Comparison of ENCODE assay signal across 1 cellular context in genomic region chr1:84603941-84604830, GRCh38.
A peak's percentile ranks its signal among the peaks of the same experiment; 100 is the strongest.
TF ChIP-seq lines count a peak whose summit lies in the region.

No MANE protein-coding gene starts in this region.

TF ChIP-seq in HepG2, 621 proteins besides CTCF, POLR2A, EP300 and RAD21 (continued from another document and continues in another):
- TF ChIP-seq SKIL (CRISPR knock-in tag; IDR thresholded peaks at IDR 0.05; ENCODE audit: borderline replicate concordance) (no peak), TBX2 (CRISPR knock-in tag; IDR thresholded peaks at IDR 0.05; ENCODE audit: borderline replicate concordance) (no peak), FOXA1 (IDR thresholded peaks at IDR 0.05) (no peak), FOXA1 (CRISPR knock-in tag; IDR thresholded peaks at IDR 0.05) (no peak), EHMT2 (IDR thresholded peaks at IDR 0.05; ENCODE audit: borderline replicate concordance, low read depth, low read length) (no peak), ZNF891 (CRISPR knock-in tag; IDR thresholded peaks at IDR 0.05) (no peak), MTF2 (CRISPR knock-in tag; IDR thresholded peaks at IDR 0.05; ENCODE audit: borderline replicate concordance) (no peak), ZSCAN30 (CRISPR knock-in tag; IDR thresholded peaks at IDR 0.05) (no peak), MLX (CRISPR knock-in tag; IDR thresholded peaks at IDR 0.05) (no peak), ELF4 (CRISPR knock-in tag; IDR thresholded peaks at IDR 0.05; ENCODE audit: borderline replicate concordance) (no peak), E2F2 (CRISPR knock-in tag; IDR thresholded peaks at IDR 0.05; ENCODE audit: borderline replicate concordance) (no peak), ZIK1 (CRISPR knock-in tag; IDR thresholded peaks at IDR 0.05; ENCODE audit: borderline replicate concordance, low read depth) (no peak), FOXK2 (IDR thresholded peaks at IDR 0.05) (no peak), ZNF773 (CRISPR knock-in tag; IDR thresholded peaks at IDR 0.05; ENCODE audit: borderline replicate concordance) (no peak), KDM1A (CRISPR knock-in tag; IDR thresholded peaks at IDR 0.05) (no peak), MLLT10 (CRISPR knock-in tag; IDR thresholded peaks at IDR 0.05) (no peak), FIP1L1 (IDR thresholded peaks at IDR 0.05; ENCODE audit: borderline replicate concordance, insufficient read depth, low read depth, low read length) (no peak), SMC3 (IDR thresholded peaks at IDR 0.05; ENCODE audit: low read length) (peak; percentile 94), BRF2 (CRISPR knock-in tag; IDR thresholded peaks at IDR 0.05) (0 out of 2 replicates have a peak, but pooled peaks have one; percentile 42), PLSCR1 (CRISPR knock-in tag; IDR thresholded peaks at IDR 0.05; ENCODE audit: borderline replicate concordance) (no peak), DPF2 (CRISPR knock-in tag; IDR thresholded peaks at IDR 0.05; ENCODE audit: borderline replicate concordance, low read depth) (no peak), E2F1 (CRISPR knock-in tag; IDR thresholded peaks at IDR 0.05) (no peak), SRSF4 (IDR thresholded peaks at IDR 0.05; ENCODE audit: low read depth, low read length, poor library complexity, severe bottlenecking) (no peak), POGK (CRISPR knock-in tag; conservative IDR thresholded peaks at IDR 0.05) (0 out of 2 replicates have a peak, but pooled peaks have one; percentile 33), ELF3 (CRISPR knock-in tag; IDR thresholded peaks at IDR 0.05) (peak; percentile 53), TEAD3 (CRISPR knock-in tag; optimal IDR thresholded peaks at IDR 0.05; ENCODE audit: borderline replicate concordance) (peak; percentile 72), ZNF746 (CRISPR knock-in tag; IDR thresholded peaks at IDR 0.05) (no peak), KDM3A (CRISPR knock-in tag; IDR thresholded peaks at IDR 0.05; ENCODE audit: low read depth) (peak; percentile 49; the same call in 1 of the 2 replicates), ZNF687 (CRISPR knock-in tag; IDR thresholded peaks at IDR 0.05) (no peak), ZNF362 (CRISPR knock-in tag; IDR thresholded peaks at IDR 0.05; ENCODE audit: borderline replicate concordance) (peak; percentile 48; the same call in 1 of the 2 replicates), ZBTB2 (CRISPR knock-in tag; IDR thresholded peaks at IDR 0.05; ENCODE audit: low read depth) (no peak), TRIM24 (CRISPR knock-in tag; IDR thresholded peaks at IDR 0.05) (no peak), FOXK1 (CRISPR knock-in tag; IDR thresholded peaks at IDR 0.05; ENCODE audit: borderline replicate concordance, low read depth) (no peak), SUZ12 (IDR thresholded peaks at IDR 0.05; ENCODE audit: low read depth, low read length) (no peak), SCMH1 (CRISPR knock-in tag; IDR thresholded peaks at IDR 0.05; ENCODE audit: borderline replicate concordance) (no peak), LCORL (IDR thresholded peaks at IDR 0.05) (no peak), LCORL (CRISPR knock-in tag; IDR thresholded peaks at IDR 0.05) (0 out of 2 replicates have a peak, but pooled peaks have one; percentile 21), SNAPC2 (CRISPR knock-in tag; IDR thresholded peaks at IDR 0.05) (no peak), HMG20A (CRISPR knock-in tag; IDR thresholded peaks at IDR 0.05; ENCODE audit: borderline replicate concordance) (no peak), ZNF839 (CRISPR knock-in tag; IDR thresholded peaks at IDR 0.05; ENCODE audit: borderline replicate concordance) (no peak), KLF16 (CRISPR knock-in tag; IDR thresholded peaks at IDR 0.05) (no peak), TOE1 (CRISPR knock-in tag; IDR thresholded peaks at IDR 0.05) (no peak), GATAD1 (CRISPR knock-in tag; IDR thresholded peaks at IDR 0.05) (0 out of 2 replicates have a peak, but pooled peaks have one; percentile 30), POGZ (CRISPR knock-in tag; IDR thresholded peaks at IDR 0.05) (no peak), BORCS8-MEF2B (CRISPR knock-in tag; IDR thresholded peaks at IDR 0.05) (no peak), ZBTB1 (CRISPR knock-in tag; IDR thresholded peaks at IDR 0.05; ENCODE audit: borderline replicate concordance) (no peak), MXI1 (IDR thresholded peaks at IDR 0.05; ENCODE audit: borderline replicate concordance, low read depth, low read length) (peak; percentile 36; the same call in 2 of the 3 replicates), FOXC1 (CRISPR knock-in tag; IDR thresholded peaks at IDR 0.05; ENCODE audit: borderline replicate concordance) (0 out of 2 replicates have a peak, but pooled peaks have one; percentile 32), ZNF780A (CRISPR knock-in tag; IDR thresholded peaks at IDR 0.05) (no peak), ZNF382 (CRISPR knock-in tag; IDR thresholded peaks at IDR 0.05; ENCODE audit: borderline replicate concordance) (no peak), ZNF329 (CRISPR knock-in tag; IDR thresholded peaks at IDR 0.05; ENCODE audit: low read depth) (no peak), ZFP1 (CRISPR knock-in tag; IDR thresholded peaks at IDR 0.05) (no peak), NKX3-1 (CRISPR knock-in tag; IDR thresholded peaks at IDR 0.05) (no peak), ZNF317 (CRISPR knock-in tag; IDR thresholded peaks at IDR 0.05) (no peak), ZFP41 (CRISPR knock-in tag; IDR thresholded peaks at IDR 0.05; ENCODE audit: borderline replicate concordance) (no peak), ZNF343 (CRISPR knock-in tag; IDR thresholded peaks at IDR 0.05) (no peak), SIN3B (IDR thresholded peaks at IDR 0.05; ENCODE audit: low read length) (no peak), SKI (IDR thresholded peaks at IDR 0.05; ENCODE audit: partially characterized antibody) (no peak), BRCA1 (CRISPR knock-in tag; IDR thresholded peaks at IDR 0.05) (no peak)
